2 cellular contexts compared by ENCODE assay signal in the genomic region with DNA sequence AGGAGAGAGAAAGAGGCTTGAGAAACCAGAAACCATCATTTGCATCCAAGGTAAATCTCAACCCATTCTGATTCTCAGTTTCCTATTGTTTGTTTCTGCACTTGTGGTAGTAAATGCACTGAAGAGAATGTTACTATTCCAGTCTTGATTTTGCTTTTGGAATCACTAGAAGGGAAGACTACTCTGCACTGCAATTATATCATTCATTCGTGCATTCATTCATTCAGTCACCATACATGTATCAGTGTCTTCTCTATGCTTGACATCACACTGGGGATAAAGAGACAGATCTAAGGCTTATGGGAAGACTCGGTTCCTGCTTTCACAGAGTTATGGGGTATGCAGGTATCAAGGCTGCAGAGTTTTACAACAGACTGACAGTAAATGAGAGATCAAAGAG.
TF ChIP-seq lines count a peak whose summit lies in the region.

No MANE protein-coding gene starts in this region.

TF ChIP-seq in HepG2, 621 proteins besides CTCF, POLR2A, EP300 and RAD21 (continued from another document):
- TF ChIP-seq NFKBIZ (CRISPR knock-in tag; IDR thresholded peaks at IDR 0.05) (no peak), SMAD9 (CRISPR knock-in tag; IDR thresholded peaks at IDR 0.05) (0 out of 2 replicates have a peak, but pooled peaks have one; percentile 40)

TF ChIP-seq in GM12878, 131 proteins besides CTCF, POLR2A, EP300 and RAD21:
- TF ChIP-seq, protein P1, sequence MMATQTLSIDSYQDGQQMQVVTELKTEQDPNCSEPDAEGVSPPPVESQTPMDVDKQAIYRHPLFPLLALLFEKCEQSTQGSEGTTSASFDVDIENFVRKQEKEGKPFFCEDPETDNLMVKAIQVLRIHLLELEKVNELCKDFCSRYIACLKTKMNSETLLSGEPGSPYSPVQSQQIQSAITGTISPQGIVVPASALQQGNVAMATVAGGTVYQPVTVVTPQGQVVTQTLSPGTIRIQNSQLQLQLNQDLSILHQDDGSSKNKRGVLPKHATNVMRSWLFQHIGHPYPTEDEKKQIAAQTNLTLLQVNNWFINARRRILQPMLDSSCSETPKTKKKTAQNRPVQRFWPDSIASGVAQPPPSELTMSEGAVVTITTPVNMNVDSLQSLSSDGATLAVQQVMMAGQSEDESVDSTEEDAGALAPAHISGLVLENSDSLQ (IDR thresholded peaks at IDR 0.05), result peak; percentile 53; the same call in 1 of the 2 replicates
- peak; percentile 97 for TF ChIP-seq ZNF24 (IDR thresholded peaks at IDR 0.05)
- no peak for TF ChIP-seq BACH1 (IDR thresholded peaks at IDR 0.05; ENCODE audit: borderline replicate concordance)
